36 cellular contexts compared by ENCODE assay signal in genomic region chr3:141006344-141006743, GRCh38. TPM values are rescaled to one million over a fixed set of nuclear protein-coding genes. Genes with fewer than 3 reads are reported as not detected.
"Had no signal": no experiment of that assay in that cellular context is flagged by ENCODE, and none has a peak within 500 bp of the region (broad histone marks: within the 10 kb centered on the region; RNA-seq: fewer than 3 reads in every experiment).

No MANE protein-coding gene starts in this region.

- H3K9me3 Mint-ChIP-seq: activated CD8-positive, alpha-beta T cell treated with anti-CD3 and anti-CD28 coated beads for 36 hours; activated naive CD4-positive, alpha-beta T cell treated with anti-CD3 and anti-CD28 coated beads, Interleukin-2, amount 50 U/mL, for 24 hours; activated naive CD8-positive, alpha-beta T cell treated with anti-CD3 and anti-CD28 coated beads, Interleukin-2, amount 10 ng/mL, durations not matched to agents 7 days and 5 days; activated T-cell treated with anti-CD3 and anti-CD28 coated beads, Interleukin-2, amount 50 U/mL, for 72 hours; activated T-helper 17 cell treated with anti-CD3 and anti-CD28 coated beads, Interleukin-2, amount 50 U/mL, for 72 hours; central memory CD8-positive, alpha-beta T cell had no signal

- H3K27ac Mint-ChIP-seq: activated CD8-positive, alpha-beta T cell treated with anti-CD3 and anti-CD28 coated beads for 36 hours; activated naive CD4-positive, alpha-beta T cell treated with anti-CD3 and anti-CD28 coated beads, Interleukin-2, amount 50 U/mL, for 24 hours; activated naive CD8-positive, alpha-beta T cell treated with anti-CD3 and anti-CD28 coated beads, Interleukin-2, amount 10 ng/mL, durations not matched to agents 7 days and 5 days; activated T-cell treated with anti-CD3 and anti-CD28 coated beads, Interleukin-2, amount 50 U/mL, for 72 hours; activated T-helper 17 cell treated with anti-CD3 and anti-CD28 coated beads, Interleukin-2, amount 50 U/mL, for 72 hours had no signal

- H3K4me1 Mint-ChIP-seq: activated T-helper 17 cell treated with anti-CD3 and anti-CD28 coated beads, Interleukin-2, amount 50 U/mL, for 72 hours had no signal

- ATAC-seq: activated CD8-positive, alpha-beta T cell treated with anti-CD3 and anti-CD28 coated beads for 36 hours; activated T-cell treated with anti-CD3 and anti-CD28 coated beads, Interleukin-2, amount 50 U/mL, for 72 hours; activated T-helper 17 cell treated with anti-CD3 and anti-CD28 coated beads, Interleukin-2, amount 50 U/mL, for 72 hours; Panc1 had no signal

- DNase-seq: activated CD4-positive, alpha-beta T cell treated with anti-CD3 and anti-CD28 coated beads for 1 hour; activated CD4-positive, alpha-beta T cell treated with anti-CD3 and anti-CD28 coated beads for 48 hours; activated CD4-positive, CD25-positive, alpha-beta regulatory T cell; activated CD8-positive, alpha-beta T cell treated with anti-CD3 and anti-CD28 coated beads for 36 hours; activated effector memory CD4-positive, alpha-beta T cell treated with anti-CD3 and anti-CD28 coated beads, Interleukin-2, amount 50 U/mL, for 16 hours; activated naive CD4-positive, alpha-beta T cell; activated naive CD8-positive, alpha-beta T cell treated with anti-CD3 and anti-CD28 coated beads, Interleukin-2, amount 10 ng/mL, durations not matched to agents 7 days and 5 days; activated T-cell treated with anti-CD3 and anti-CD28 coated beads, Interleukin-2, amount 50 U/mL, for 1 hour; activated T-cell treated with anti-CD3 and anti-CD28 coated beads, Interleukin-2, amount 50 U/mL, for 72 hours; amygdala; colonic mucosa; Kasumi-1; KG1; MG63; NCI-H1048; NCI-H1417; NCI-H146; NCI-H187; NCI-H2081 treated with DMSO at 0.1 percent for 48 hours; NCI-H2171 treated with DMSO at 0.1 percent for 48 hours; NCI-H226; NCI-H446 treated with DMSO at 0.1 percent for 48 hours; NCI-H526; NCI-H774; SHP77; T1000; WERI-Rb-1 had no signal

- H3K36me3 Mint-ChIP-seq: activated naive CD4-positive, alpha-beta T cell treated with anti-CD3 and anti-CD28 coated beads, Interleukin-2, amount 50 U/mL, for 24 hours; activated naive CD8-positive, alpha-beta T cell treated with anti-CD3 and anti-CD28 coated beads, Interleukin-2, amount 10 ng/mL, durations not matched to agents 7 days and 5 days had no signal

- H3K4me3 Mint-ChIP-seq: activated CD8-positive, alpha-beta T cell treated with anti-CD3 and anti-CD28 coated beads for 36 hours; activated naive CD4-positive, alpha-beta T cell treated with anti-CD3 and anti-CD28 coated beads, Interleukin-2, amount 50 U/mL, for 24 hours; activated naive CD8-positive, alpha-beta T cell treated with anti-CD3 and anti-CD28 coated beads, Interleukin-2, amount 10 ng/mL, durations not matched to agents 7 days and 5 days; activated T-cell treated with anti-CD3 and anti-CD28 coated beads, Interleukin-2, amount 50 U/mL, for 72 hours; activated T-helper 17 cell treated with anti-CD3 and anti-CD28 coated beads, Interleukin-2, amount 50 U/mL, for 72 hours; central memory CD8-positive, alpha-beta T cell had no signal

RNA-seq across cellular contexts. Expression of gene SPSB4, which starts 44.8 kb away (rescaled TPM):
- total RNA-seq: activated CD8-positive, alpha-beta memory T cell treated with anti-CD3 and anti-CD28 coated beads for 36 hours; activated CD8-positive, alpha-beta T cell treated with anti-CD3 and anti-CD28 coated beads for 36 hours; activated naive CD8-positive, alpha-beta T cell treated with anti-CD3 and anti-CD28 coated beads, Interleukin-2, amount 10 ng/mL, durations not matched to agents 7 days and 5 days; activated T-cell treated with anti-CD3 and anti-CD28 coated beads, Interleukin-2, amount 50 U/mL, for 72 hours; activated T-helper 17 cell treated with anti-CD3 and anti-CD28 coated beads, Interleukin-2, amount 50 U/mL, for 72 hours; ascending aorta; colonic mucosa; RPMI7951; T-helper 1 cell treated with Interleukin-12 subunit alpha and Interleukin-12 subunit beta and Interleukin-4 antibody, amounts not matched to agents 30 ng/mL and 1 ng/mL, for 36 hours; T-helper 2 cell treated with Interferon-gamma antibody and Interleukin-4, amounts not matched to agents 100 ng/mL and 5 ng/mL, for 36 hours had no signal
